ENCODE assay signal across 16 cellular contexts in the genomic region with DNA sequence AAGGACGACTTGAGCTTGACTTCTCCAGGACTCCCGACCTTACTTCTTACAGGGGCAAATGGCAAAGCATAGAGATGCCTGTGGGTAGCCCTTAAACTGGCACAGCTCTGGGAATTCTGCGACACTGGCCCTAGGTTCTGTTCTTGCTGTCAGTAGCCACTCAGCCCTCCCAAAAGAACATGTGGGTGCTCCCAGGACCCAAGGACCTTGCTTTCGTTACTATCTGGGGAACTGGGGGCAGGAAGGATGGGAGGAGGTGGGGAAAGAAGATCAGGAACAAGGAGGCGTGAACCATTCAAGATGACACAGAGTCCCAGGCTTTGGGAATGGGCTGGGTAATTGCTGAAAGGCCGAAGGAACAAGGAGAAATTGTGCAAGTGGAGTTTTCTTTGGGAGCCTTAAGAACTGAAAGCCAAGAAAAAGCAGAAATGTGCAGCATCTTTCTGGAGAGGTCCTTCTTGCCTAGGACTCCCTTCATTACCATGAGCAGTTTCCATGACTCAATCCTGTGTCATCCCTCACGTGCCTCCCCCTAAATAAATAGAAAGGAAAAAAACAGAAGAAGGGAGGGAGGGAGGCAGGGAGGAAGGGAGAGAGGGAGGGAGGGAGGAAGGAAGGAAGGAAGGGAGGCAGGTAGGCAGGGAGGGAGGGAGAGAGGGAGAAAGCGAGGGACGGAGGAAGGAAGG.
DNase-seq lines count a peak whose midpoint lies in the region; ATAC-seq and TF ChIP-seq lines count a peak whose summit lies in the region.
"Had no signal": no experiment of that assay in that cellular context is flagged by ENCODE, and none has a peak within 500 bp of the region (broad histone marks: within the 10 kb centered on the region; RNA-seq: fewer than 3 reads in every experiment).

No MANE protein-coding gene starts in this region.

- no peak for ATAC-seq in right cardiac atrium
- ATAC-seq: left lung had no signal

- H3K36me3 ChIP-seq in fibroblast of lung (ENCODE audit: control insufficient read depth, insufficient read depth, low read length) = no peaks in the 10 kb centered on the region
- H3K36me3 ChIP-seq: left lung had no signal

- peak overlapping the region; percentile 48 for H2AFZ ChIP-seq in fibroblast of lung (ENCODE audit: low read length)

- H3K4me3 ChIP-seq in fibroblast of lung (replicated peaks in 1 of 4; ENCODE audit: control extremely low read depth in 1 of 4, insufficient read depth in 1 of 4, low read depth in 3 of 4, low read length in 4 of 4) (no peak overlapping the region), right cardiac atrium (ENCODE audit: low read length) (no peak overlapping the region)
- H3K4me3 ChIP-seq: left lung had no signal

- peak overlapping the region; percentile 61 for H3K4me2 ChIP-seq in fibroblast of lung (ENCODE audit: extremely low read depth, insufficient read depth, low read length)
- H3K4me2 ChIP-seq: KMS-11 had no signal

- 63% methylated on average over 9 of the region's 9 CpGs for WGBS in right cardiac atrium

- H3K4me1 ChIP-seq in fibroblast of lung (ENCODE audit: control insufficient read depth, extremely low read depth, insufficient read depth, low read length) (peaks cover 22% of the 10 kb centered on the region), right cardiac atrium (ENCODE audit: control insufficient read depth, insufficient read depth, low read length) (no peaks in the 10 kb centered on the region)
- H3K4me1 ChIP-seq: left lung had no signal

- no peak overlapping the region for H3K9ac ChIP-seq in fibroblast of lung (ENCODE audit: insufficient read depth, low read length)
- H3K9ac ChIP-seq: KMS-11 had no signal

- no peaks in the 10 kb centered on the region for H4K20me1 ChIP-seq in fibroblast of lung (ENCODE audit: control insufficient read depth, extremely low read depth, insufficient read depth, low read length)

- no peaks in the 10 kb centered on the region for H3K9me3 ChIP-seq in fibroblast of lung (ENCODE audit: control insufficient read depth, insufficient read depth, low read depth, low read length)
- no peaks in the 10 kb centered on the region for H3K9me3 ChIP-seq in right cardiac atrium (ENCODE audit: control insufficient read depth, low read length)

- intact Hi-C loops in right cardiac atrium (cut with DNase I) = no loop called here

- H3K27me3 ChIP-seq in fibroblast of lung (ENCODE audit: control insufficient read depth, insufficient read depth, low read length) = no peaks in the 10 kb centered on the region
- no peaks in the 10 kb centered on the region for H3K27me3 ChIP-seq in right cardiac atrium (ENCODE audit: control insufficient read depth, insufficient read depth)

- H3K27ac ChIP-seq in fibroblast of lung (ENCODE audit: insufficient read depth, low read length) = peak overlapping the region; percentile 67
- no peak overlapping the region for H3K27ac ChIP-seq in right cardiac atrium (ENCODE audit: low read length)
- H3K27ac ChIP-seq: KMS-11, left lung had no signal

- TF ChIP-seq CTCF in fibroblast of lung (conservative IDR thresholded peaks at IDR 0.05 in 1 of 2, IDR thresholded peaks at IDR 0.05 in 1 of 2; ENCODE audit: low read depth in 1 of 2, low read length in 2 of 2) = no peak

- H3K79me2 ChIP-seq in fibroblast of lung (ENCODE audit: control insufficient read depth, insufficient read depth, low read length) = no peaks in the 10 kb centered on the region

- DNase-seq in GM04504 (ENCODE audit: low read depth) (peak; percentile 57), fibroblast of lung (ENCODE audit: low read depth in 2 of 2) (peak in 1 of 2 donors; percentile 94), stromal cell of bone marrow (ENCODE audit: low read depth) (peak; percentile 82), right cardiac atrium (no peak), amniotic stem cell (lab: John Stamatoyannopoulos, UW) (no peak), NCI-H1105 (lab: John Stamatoyannopoulos, UW) (no peak)
- DNase-seq: activated CD4-positive, alpha-beta T cell treated with anti-CD3 and anti-CD28 coated beads for 48 hours; activated T-cell treated with anti-CD3 and anti-CD28 coated beads, Interleukin-2, amount 50 U/mL, for 48 hours; aorta; DMS79 treated with DMSO at 0.1 percent for 48 hours; left lung; NCI-H2171 treated with DMSO at 0.1 percent for 48 hours; nephron progenitor cell; small intestine had no signal

TF ChIP-seq in PFSK-1, 5 proteins besides CTCF, POLR2A, EP300 and RAD21:
- TF ChIP-seq FOXP2 (optimal IDR thresholded peaks at IDR 0.05; ENCODE audit: borderline replicate concordance, extremely low read depth, extremely low read length, insufficient read depth) = peak; percentile 18
- TF ChIP-seq TAF1 (IDR thresholded peaks at IDR 0.05; ENCODE audit: borderline replicate concordance, insufficient read depth, low read length) = no peak

Comparison
In these comparisons a context has a peak if more than half of its experiments do, and no peak if none do; other contexts are left out.
1. DNase-seq: peak in GM04504 (single experiment) and stromal cell of bone marrow (single experiment); none in right cardiac atrium (0 of 3), amniotic stem cell (single experiment) and NCI-H1105 (single experiment).